Comparison of ENCODE assay signal across 1 cellular context in the genomic region with DNA sequence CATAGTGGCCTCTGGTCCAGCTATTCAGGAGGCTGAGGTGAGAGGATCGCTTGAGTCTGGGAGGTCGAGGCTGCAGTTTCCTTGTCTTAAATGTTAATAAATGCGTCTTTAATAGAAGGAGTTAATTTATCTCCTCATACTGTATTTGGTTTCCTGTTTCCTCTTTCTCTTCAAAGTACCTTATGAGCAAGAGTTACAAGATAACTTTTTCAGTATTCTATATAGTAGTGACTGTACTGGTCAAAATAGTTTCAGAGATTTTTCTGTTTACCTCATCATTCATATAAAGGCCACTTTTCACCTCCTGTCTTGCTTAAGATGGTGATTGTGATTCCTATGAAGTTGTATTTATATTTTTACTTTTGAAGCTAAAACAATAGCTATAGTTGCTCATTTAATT.
TF ChIP-seq lines count a peak whose summit lies in the region.

No MANE protein-coding gene starts in this region.

TF ChIP-seq in GM12878, 131 proteins besides CTCF, POLR2A, EP300 and RAD21:
- TF ChIP-seq TAF1 (IDR thresholded peaks at IDR 0.05; ENCODE audit: borderline replicate concordance, low read depth, low read length) (no peak), ZSCAN29 (IDR thresholded peaks at IDR 0.05) (no peak), NFIC (IDR thresholded peaks at IDR 0.05; ENCODE audit: low read depth, low read length) (no peak), FOXM1 (IDR thresholded peaks at IDR 0.05; ENCODE audit: low read depth, low read length) (no peak), EZH2 (IDR thresholded peaks at IDR 0.05; ENCODE audit: borderline replicate concordance, control insufficient read depth, low read depth, low read length) (no peak), NRF1 (conservative IDR thresholded peaks at IDR 0.05; ENCODE audit: low read depth, low read length) (no peak), SMAD1 (IDR thresholded peaks at IDR 0.05; ENCODE audit: low read depth, partially characterized antibody) (no peak)
- TF ChIP-seq, protein P1, sequence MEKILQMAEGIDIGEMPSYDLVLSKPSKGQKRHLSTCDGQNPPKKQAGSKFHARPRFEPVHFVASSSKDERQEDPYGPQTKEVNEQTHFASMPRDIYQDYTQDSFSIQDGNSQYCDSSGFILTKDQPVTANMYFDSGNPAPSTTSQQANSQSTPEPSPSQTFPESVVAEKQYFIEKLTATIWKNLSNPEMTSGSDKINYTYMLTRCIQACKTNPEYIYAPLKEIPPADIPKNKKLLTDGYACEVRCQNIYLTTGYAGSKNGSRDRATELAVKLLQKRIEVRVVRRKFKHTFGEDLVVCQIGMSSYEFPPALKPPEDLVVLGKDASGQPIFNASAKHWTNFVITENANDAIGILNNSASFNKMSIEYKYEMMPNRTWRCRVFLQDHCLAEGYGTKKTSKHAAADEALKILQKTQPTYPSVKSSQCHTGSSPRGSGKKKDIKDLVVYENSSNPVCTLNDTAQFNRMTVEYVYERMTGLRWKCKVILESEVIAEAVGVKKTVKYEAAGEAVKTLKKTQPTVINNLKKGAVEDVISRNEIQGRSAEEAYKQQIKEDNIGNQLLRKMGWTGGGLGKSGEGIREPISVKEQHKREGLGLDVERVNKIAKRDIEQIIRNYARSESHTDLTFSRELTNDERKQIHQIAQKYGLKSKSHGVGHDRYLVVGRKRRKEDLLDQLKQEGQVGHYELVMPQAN (conservative IDR thresholded peaks at IDR 0.05) = no peak
- TF ChIP-seq, protein P2, sequence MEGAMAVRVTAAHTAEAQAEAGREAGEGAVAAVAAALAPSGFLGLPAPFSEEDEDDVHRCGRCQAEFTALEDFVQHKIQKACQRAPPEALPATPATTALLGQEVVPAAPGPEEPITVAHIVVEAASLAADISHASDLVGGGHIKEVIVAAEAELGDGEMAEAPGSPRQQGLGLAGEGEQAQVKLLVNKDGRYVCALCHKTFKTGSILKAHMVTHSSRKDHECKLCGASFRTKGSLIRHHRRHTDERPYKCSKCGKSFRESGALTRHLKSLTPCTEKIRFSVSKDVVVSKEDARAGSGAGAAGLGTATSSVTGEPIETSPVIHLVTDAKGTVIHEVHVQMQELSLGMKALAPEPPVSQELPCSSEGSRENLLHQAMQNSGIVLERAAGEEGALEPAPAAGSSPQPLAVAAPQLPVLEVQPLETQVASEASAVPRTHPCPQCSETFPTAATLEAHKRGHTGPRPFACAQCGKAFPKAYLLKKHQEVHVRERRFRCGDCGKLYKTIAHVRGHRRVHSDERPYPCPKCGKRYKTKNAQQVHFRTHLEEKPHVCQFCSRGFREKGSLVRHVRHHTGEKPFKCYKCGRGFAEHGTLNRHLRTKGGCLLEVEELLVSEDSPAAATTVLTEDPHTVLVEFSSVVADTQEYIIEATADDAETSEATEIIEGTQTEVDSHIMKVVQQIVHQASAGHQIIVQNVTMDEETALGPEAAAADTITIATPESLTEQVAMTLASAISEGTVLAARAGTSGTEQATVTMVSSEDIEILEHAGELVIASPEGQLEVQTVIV (IDR thresholded peaks at IDR 0.05; ENCODE audit: borderline replicate concordance, partially characterized antibody) = no peak
TF ChIP-seq in GM12878: peak in this region for 0.
